In genomic region chr2:30078521-30078920, GRCh38 we compare ENCODE assay signal across 1 cellular context.
TF ChIP-seq lines count a peak whose summit lies in the region.

No MANE protein-coding gene starts in this region.

TF ChIP-seq in WTC11, 78 proteins besides CTCF, POLR2A, EP300 and RAD21:
- no peak for TF ChIP-seq MXD4 (CRISPR knock-in tag; IDR thresholded peaks at IDR 0.05; ENCODE audit: borderline replicate concordance)
- no peak for TF ChIP-seq IRF1 (CRISPR knock-in tag; IDR thresholded peaks at IDR 0.05)
- TF ChIP-seq SOX15 (CRISPR knock-in tag; IDR thresholded peaks at IDR 0.05): no peak
- no peak for TF ChIP-seq ATF3 (CRISPR knock-in tag; conservative IDR thresholded peaks at IDR 0.05)
- no peak for TF ChIP-seq CREB1 (CRISPR knock-in tag; IDR thresholded peaks at IDR 0.05)
- no peak for TF ChIP-seq ERG (CRISPR knock-in tag; IDR thresholded peaks at IDR 0.05)
- TF ChIP-seq TEAD4 (CRISPR knock-in tag; IDR thresholded peaks at IDR 0.05): no peak
- TF ChIP-seq ESRRA (CRISPR knock-in tag; IDR thresholded peaks at IDR 0.05; ENCODE audit: borderline replicate concordance): no peak
- no peak for TF ChIP-seq MYBL2 (CRISPR knock-in tag; IDR thresholded peaks at IDR 0.05)
- no peak for TF ChIP-seq ZBTB43 (CRISPR knock-in tag; IDR thresholded peaks at IDR 0.05)
- no peak for TF ChIP-seq AR (CRISPR knock-in tag; IDR thresholded peaks at IDR 0.05)
- no peak for TF ChIP-seq ZNF232 (CRISPR knock-in tag; IDR thresholded peaks at IDR 0.05)
- no peak for TF ChIP-seq FOXJ3 (CRISPR knock-in tag; IDR thresholded peaks at IDR 0.05; ENCODE audit: borderline replicate concordance)
- no peak for TF ChIP-seq ZNF138 (CRISPR knock-in tag; conservative IDR thresholded peaks at IDR 0.05)
